13 cellular contexts compared by ENCODE assay signal in genomic region chr12:4160314-4161040, GRCh38.
"Had no signal": no experiment of that assay in that cellular context is flagged by ENCODE, and none has a peak within 500 bp of the region (broad histone marks: within the 10 kb centered on the region; RNA-seq: fewer than 3 reads in every experiment).

No MANE protein-coding gene starts in this region.

- H3K9me3 ChIP-seq: neutrophil, tibial nerve had no signal

- H3K36me3 ChIP-seq: cardiac muscle cell, neutrophil, tibial nerve had no signal

- ATAC-seq: foreskin keratinocyte, left colon, T-helper 17 cell had no signal

- H3K4me3 Mint-ChIP-seq: immature natural killer cell, T-helper 17 cell had no signal

- H3K4me3 ChIP-seq: cardiac muscle cell, lung, tibial nerve had no signal

- DNase-seq: activated CD4-positive, CD25-positive, alpha-beta regulatory T cell; foreskin keratinocyte; immature natural killer cell; left colon; naive B cell; SHP77 treated with DMSO at 0.1 percent for 48 hours; stimulated activated CD4-positive, alpha-beta T cell treated with anti-CD3 and anti-CD28 coated beads, Interleukin-15, amount 100 ng/mL, for 24 hours; stimulated activated CD4-positive, alpha-beta T cell treated with anti-CD3 and anti-CD28 coated beads, Interleukin-4, amount 100 ng/mL, for 4 hours; T-helper 17 cell had no signal

- H3K27me3 ChIP-seq: foreskin keratinocyte, neutrophil, tibial nerve had no signal

- H3K27ac ChIP-seq: cardiac muscle cell, foreskin keratinocyte, neutrophil, tibial nerve had no signal

- H3K9me3 Mint-ChIP-seq: immature natural killer cell, naive B cell had no signal

- H3K36me3 Mint-ChIP-seq: naive B cell had no signal

- H3K27me3 Mint-ChIP-seq: naive B cell, T-helper 17 cell had no signal
